ENCODE assay signal across 22 cellular contexts in genomic region chr7:74099031-74099430, GRCh38. TPM values are rescaled to one million over a fixed set of nuclear protein-coding genes. Genes with fewer than 3 reads are reported as not detected.
A peak's percentile ranks its signal among the peaks of the same experiment; 100 is the strongest.
DNase-seq lines count a peak whose midpoint lies in the region; ATAC-seq, FAIRE-seq and TF ChIP-seq lines count a peak whose summit lies in the region.
"Had no signal": no experiment of that assay in that cellular context is flagged by ENCODE, and none has a peak within 500 bp of the region (broad histone marks: within the 10 kb centered on the region; RNA-seq: fewer than 3 reads in every experiment).

No MANE protein-coding gene starts in this region.

- no peaks in the 10 kb centered on the region for H3K27me3 ChIP-seq in ACC112 (ENCODE audit: insufficient read depth, low read length)
- no peaks in the 10 kb centered on the region for H3K27me3 ChIP-seq in endothelial cell of umbilical vein (ENCODE audit: control insufficient read depth in 2 of 2, insufficient read depth in 2 of 2, low read length in 2 of 2)
- H3K27me3 ChIP-seq in skeletal muscle satellite cell (ENCODE audit: control insufficient read depth, insufficient read depth, low read length): no peaks in the 10 kb centered on the region

- H3K79me2 ChIP-seq in ACC112 (ENCODE audit: control insufficient read depth, insufficient read depth, low read length, unreplicated experiment) (peaks cover 7% of the 10 kb centered on the region), OCI-LY7 (ENCODE audit: insufficient read depth, low read depth, low read length) (peaks cover 29% of the 10 kb centered on the region; the same call in 1 of the 2 replicates), endothelial cell of umbilical vein (ENCODE audit: control insufficient read depth, insufficient read depth, low read length) (no peaks in the 10 kb centered on the region)

- H3K4me3 ChIP-seq in ACC112 (ENCODE audit: low read depth, low read length) (no peak overlapping the region), OCI-LY7 (ENCODE audit: low read depth, low read length, poor library complexity, severe bottlenecking) (no peak overlapping the region), endothelial cell of umbilical vein (replicated peaks in 1 of 3; ENCODE audit: insufficient read depth in 1 of 3, low read depth in 1 of 3, low read length in 3 of 3) (no peak overlapping the region), skeletal muscle satellite cell (ENCODE audit: low read length) (no peak overlapping the region)
- H3K4me3 ChIP-seq: coronary artery had no signal

- TF ChIP-seq CTCF in OCI-LY7 (conservative IDR thresholded peaks at IDR 0.05; ENCODE audit: low read length) (no peak), endothelial cell of umbilical vein (IDR thresholded peaks at IDR 0.05; ENCODE audit: extremely low read depth in 1 of 2, insufficient read depth in 1 of 2, low read depth in 1 of 2, low read length in 2 of 2) (no peak), GM13976 (IDR thresholded peaks at IDR 0.05; ENCODE audit: borderline replicate concordance, control extremely low read depth, extremely low read depth, insufficient read depth, missing control alignments) (no peak)

- intact Hi-C loops in OCI-LY7 (cut with micrococcal nuclease; ENCODE audit: unreplicated experiment): no loop called here
- intact Hi-C loops in endothelial cell of umbilical vein (cut with micrococcal nuclease): loop anchor here (10.0 kb wide), 1 partner anchor 176 kb away; no protein-coding TSS in a partner anchor

- no peaks in the 10 kb centered on the region for H4K20me1 ChIP-seq in OCI-LY7 (ENCODE audit: insufficient read depth, low read length)
- no peaks in the 10 kb centered on the region for H4K20me1 ChIP-seq in endothelial cell of umbilical vein (replicated peaks; ENCODE audit: control insufficient read depth, extremely low read depth, insufficient read depth, low read length)

- DNase-seq in OCI-LY7 (ENCODE audit: low spot score) (no peak), endothelial cell of umbilical vein (ENCODE audit: low read depth, low spot score) (no peak), NAMALWA (ENCODE audit: low spot score) (no peak), GM13976 (ENCODE audit: low spot score) (no peak), NCI-H2081 (lab: John Stamatoyannopoulos, UW) (no peak)
- DNase-seq: 8988T; activated CD8-positive, alpha-beta memory T cell treated with anti-CD3 and anti-CD28 coated beads, Interleukin-2, amount 50 U/mL, for 4 hours; activated naive CD8-positive, alpha-beta T cell treated with anti-CD3 and anti-CD28 coated beads, Interleukin-2, amount 50 U/mL, for 24 hours; GOT3; natural killer cell; NCI-H1417 treated with DMSO at 0.1 percent for 48 hours; NCI-H524 treated with DMSO at 0.1 percent for 48 hours; posterior cingulate gyrus; RPMI8226 had no signal

- in situ Hi-C loops in GM13976 (cut with MboI; ENCODE audit: low sequenced_read_pairs, unreplicated experiment): no loop called here

- no peaks in the 10 kb centered on the region for H3K9me2 ChIP-seq in OCI-LY7 (ENCODE audit: insufficient read depth, low read length)

- peaks cover 17% of the 10 kb centered on the region for H3K4me1 ChIP-seq in ACC112 (ENCODE audit: control insufficient read depth, insufficient read depth, low read length, unreplicated experiment)
- peaks cover 72% of the 10 kb centered on the region for H3K4me1 ChIP-seq in OCI-LY7 (ENCODE audit: insufficient read depth, low read length, poor library complexity, severe bottlenecking)
- H3K4me1 ChIP-seq in endothelial cell of umbilical vein (ENCODE audit: control insufficient read depth, extremely low read depth, insufficient read depth, low read length): peaks cover 18% of the 10 kb centered on the region
- H3K4me1 ChIP-seq in skeletal muscle satellite cell (ENCODE audit: control insufficient read depth, insufficient read depth, low read length): peaks cover 38% of the 10 kb centered on the region

- no peak overlapping the region for H2AFZ ChIP-seq in ACC112 (ENCODE audit: low read length, unreplicated experiment)
- no peak overlapping the region for H2AFZ ChIP-seq in OCI-LY7 (ENCODE audit: low read length)
- no peak overlapping the region for H2AFZ ChIP-seq in endothelial cell of umbilical vein (ENCODE audit: low read depth, low read length)

- H3K36me3 ChIP-seq in ACC112 (ENCODE audit: insufficient read depth, low read length): peaks cover 19% of the 10 kb centered on the region
- H3K36me3 ChIP-seq in OCI-LY7 (ENCODE audit: insufficient read depth, low read length): peaks cover 63% of the 10 kb centered on the region
- peaks cover 4 to 14% of the 10 kb centered on the region in 2 experiments for H3K36me3 ChIP-seq in endothelial cell of umbilical vein (ENCODE audit: control insufficient read depth in 2 of 2, extremely low read depth in 1 of 2, insufficient read depth in 2 of 2, low read length in 2 of 2)
- H3K36me3 ChIP-seq in skeletal muscle satellite cell (ENCODE audit: insufficient read depth, low read length): peaks cover 54% of the 10 kb centered on the region

- H3K9me1 ChIP-seq in endothelial cell of umbilical vein (replicated peaks; ENCODE audit: control insufficient read depth, extremely low read depth, insufficient read depth, low read length): no peaks in the 10 kb centered on the region

- ATAC-seq in GM19351 (IDR thresholded peaks at IDR 0.05; ENCODE audit: unreplicated experiment): no peak
- ATAC-seq: activated naive CD8-positive, alpha-beta T cell treated with anti-CD3 and anti-CD28 coated beads, Interleukin-2, amount 50 U/mL, for 24 hours; left lobe of liver; natural killer cell; sciatic nerve; WTC11 had no signal

- POLR2A ChIA-PET in OCI-LY7 (lab: Charles Lee) (no interaction called here), endothelial cell of umbilical vein (lab: Charles Lee) (no interaction called here)

- no peak for TF ChIP-seq POLR2A in endothelial cell of umbilical vein (IDR thresholded peaks at IDR 0.05; ENCODE audit: low read depth, low read length)

- BruUV-seq in OCI-LY7 (replicated peaks; lab: Mats Ljungman, UMichigan) (no TSS peak), endothelial cell of umbilical vein (replicated peaks; lab: Mats Ljungman, UMichigan) (no TSS peak)

- H3K4me2 ChIP-seq in OCI-LY7 (ENCODE audit: low read length) (no peak overlapping the region), endothelial cell of umbilical vein (ENCODE audit: insufficient read depth, low read length) (no peak overlapping the region), skeletal muscle satellite cell (ENCODE audit: low read length) (no peak overlapping the region)

- CTCF ChIA-PET in OCI-LY7 (lab: Charles Lee; ENCODE audit: unreplicated experiment): no interaction called here
- CTCF ChIA-PET in endothelial cell of umbilical vein (lab: Charles Lee): interaction anchor here (0.6 to 1.4 kb wide), 6 partner anchors 8 to 302 kb away, joined by 3 to 10 read pairs (median 3); partner anchors contain the start of gene LIMK1

- dilution Hi-C loops in endothelial cell of umbilical vein (cut with MboI; ENCODE audit: extremely low pct_ligation_motif_present, low sequenced_read_pairs): no loop called here

- H3K9ac ChIP-seq in endothelial cell of umbilical vein (replicated peaks; ENCODE audit: extremely low read depth, insufficient read depth, low read length) (no peak overlapping the region), skeletal muscle satellite cell (ENCODE audit: low read depth, low read length) (peak overlapping the region; percentile 68)

- H3K27ac ChIP-seq in ACC112 (ENCODE audit: low read depth, low read length): peak overlapping the region; percentile 93; the same call in 1 of the 2 replicates
- H3K27ac ChIP-seq in OCI-LY7 (ENCODE audit: low read depth, low read length, poor library complexity, severe bottlenecking): peak overlapping the region; percentile 99
- peak overlapping the region; percentile 90 for H3K27ac ChIP-seq in endothelial cell of umbilical vein (ENCODE audit: insufficient read depth, low read depth, low read length)

- H3K9me3 ChIP-seq in OCI-LY7 (ENCODE audit: low read length): peaks cover 18% of the 10 kb centered on the region; the same call in 1 of the 2 replicates
- H3K9me3 ChIP-seq in endothelial cell of umbilical vein (replicated peaks; ENCODE audit: control insufficient read depth, insufficient read depth, low read length): no peaks in the 10 kb centered on the region
- H3K9me3 ChIP-seq in skeletal muscle satellite cell (replicated peaks; ENCODE audit: low read length): peaks cover 14% of the 10 kb centered on the region

- no peak for FAIRE-seq in endothelial cell of umbilical vein (lab: Jason Lieb, UNC)
- FAIRE-seq: endometrium had no signal

TF ChIP-seq in endothelial cell of umbilical vein, 7 proteins besides CTCF, POLR2A, EP300 and RAD21:
- TF ChIP-seq JUN (IDR thresholded peaks at IDR 0.05; ENCODE audit: borderline replicate concordance, insufficient read depth, insufficient read length, low read depth) (no peak), MYC (IDR thresholded peaks at IDR 0.05; ENCODE audit: low read depth, low read length) (no peak), FOS (IDR thresholded peaks at IDR 0.05; ENCODE audit: borderline replicate concordance, insufficient read depth, low read length) (no peak), GATA2 (IDR thresholded peaks at IDR 0.05; ENCODE audit: insufficient read depth, insufficient read length, low read depth, low read length) (no peak), EZH2 (IDR thresholded peaks at IDR 0.05; ENCODE audit: borderline replicate concordance, low read depth, low read length, severe bottlenecking) (no peak), POLR2AphosphoS5 (IDR thresholded peaks at IDR 0.05; ENCODE audit: insufficient read depth, low read depth, low read length) (no peak)
- TF ChIP-seq, protein P1, sequence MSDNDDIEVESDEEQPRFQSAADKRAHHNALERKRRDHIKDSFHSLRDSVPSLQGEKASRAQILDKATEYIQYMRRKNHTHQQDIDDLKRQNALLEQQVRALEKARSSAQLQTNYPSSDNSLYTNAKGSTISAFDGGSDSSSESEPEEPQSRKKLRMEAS (IDR thresholded peaks at IDR 0.05; ENCODE audit: insufficient read depth, insufficient read length): no peak

RNA-seq across cellular contexts. Expression of gene LIMK1, which starts 15.4 kb away (rescaled TPM):
- total RNA-seq in OCI-LY7 (2014; rRNA removed; shearing (Covaris generic)): 21.9 and 31.7 TPM in 2 replicates
- total RNA-seq in OCI-LY7 (2022) (59.7 and 67.3 TPM in 2 replicates), endothelial cell of umbilical vein (54.4 and 54.5 TPM in 2 replicates)
- 52.9 and 62.0 TPM in 2 replicates for polyA plus RNA-seq in endothelial cell of umbilical vein
- 44.1 and 53.1 TPM in 2 replicates for polyA plus RNA-seq in endothelial cell of umbilical vein (2011; cell fraction: cytosol; rRNA removed)
- polyA plus RNA-seq in endothelial cell of umbilical vein (2011; cell fraction: nucleus; rRNA removed): 35.1 and 41.7 TPM in 2 replicates
- polyA plus RNA-seq in endothelial cell of umbilical vein (2012): 57.2 and 60.2 TPM in 2 replicates
- polyA minus RNA-seq in endothelial cell of umbilical vein: 46.3 and 56.0 TPM in 2 replicates
- polyA minus RNA-seq in endothelial cell of umbilical vein (2011; cell fraction: cytosol; rRNA and poly(A)+ RNA removed): 14.4 TPM
- polyA minus RNA-seq in endothelial cell of umbilical vein (2011; cell fraction: nucleus; rRNA and poly(A)+ RNA removed): 12.6 and 20.9 TPM in 2 replicates
- 51.3 and 54.0 TPM in 2 replicates for total RNA-seq in skeletal muscle satellite cell (2012; rRNA removed)
